34 cellular contexts compared by ENCODE assay signal in genomic region chr3:61632568-61633175, GRCh38.
DNase-seq lines count a peak whose midpoint lies in the region; TF ChIP-seq lines count a peak whose summit lies in the region.
"Had no signal": no experiment of that assay in that cellular context is flagged by ENCODE, and none has a peak within 500 bp of the region (broad histone marks: within the 10 kb centered on the region; RNA-seq: fewer than 3 reads in every experiment).

No MANE protein-coding gene starts in this region.

- in situ Hi-C loops in mammary epithelial cell (cut with MboI; ENCODE audit: low sequenced_read_pairs in 2 of 2): no loop called here
- in situ Hi-C loops in GM23248 (cut with MboI): no loop called here

- no peaks in the 10 kb centered on the region for H4K20me1 ChIP-seq in mammary epithelial cell (ENCODE audit: insufficient read depth, low read length)
- no peaks in the 10 kb centered on the region for H4K20me1 ChIP-seq in GM23248 (ENCODE audit: insufficient read depth)

- H3K36me3 Mint-ChIP-seq in MCF 10A (ENCODE audit: insufficient read depth, unreplicated experiment): peaks cover 7% of the 10 kb centered on the region
- H3K36me3 Mint-ChIP-seq: CD14-positive monocyte; natural killer cell treated with Interleukin-12 subunit alpha and Interleukin-12 subunit beta and Interleukin-15 and Interleukin-18, amount 100 ng/mL, for 72 hours had no signal

- H3K27ac ChIP-seq in mammary epithelial cell (ENCODE audit: insufficient read depth, low read depth, low read length): no peak overlapping the region
- H3K27ac ChIP-seq in GM23248: no peak overlapping the region
- H3K27ac ChIP-seq: adrenal gland, body of pancreas, heart right ventricle, Peyer's patch, psoas muscle, stomach, thyroid gland, VCaP had no signal

- no peaks in the 10 kb centered on the region for H3K9me3 Mint-ChIP-seq in MCF 10A (ENCODE audit: unreplicated experiment)
- H3K9me3 Mint-ChIP-seq: activated naive CD4-positive, alpha-beta T cell treated with anti-CD3 and anti-CD28 coated beads for 36 hours; HFFc6; natural killer cell treated with Interleukin-12 subunit alpha and Interleukin-12 subunit beta and Interleukin-15 and Interleukin-18, amount 100 ng/mL, for 72 hours had no signal

- no peak overlapping the region for H3K4me2 ChIP-seq in mammary epithelial cell (ENCODE audit: insufficient read depth, low read depth, low read length)
- no peak overlapping the region for H3K4me2 ChIP-seq in GM23248 (ENCODE audit: unreplicated experiment)

- CTCF ChIA-PET in MCF 10A (lab: Yijun Ruan, JAX): interaction anchor here (0.9 to 1.7 kb wide), 2 partner anchors 10 to 26 kb away, joined by 3 to 6 read pairs; no protein-coding TSS in a partner anchor
- CTCF ChIA-PET in mammary epithelial cell (lab: Charles Lee; ENCODE audit: low non-redundant PET): no interaction called here

- H3K4me3 ChIP-seq in mammary epithelial cell (replicated peaks in 1 of 3; ENCODE audit: insufficient read depth in 1 of 3, low read depth in 2 of 3, low read length in 3 of 3): no peak overlapping the region
- no peak overlapping the region for H3K4me3 ChIP-seq in fibroblast of villous mesenchyme (ENCODE audit: low read depth, low read length)
- no peak overlapping the region for H3K4me3 ChIP-seq in GM23248
- H3K4me3 ChIP-seq: adrenal gland, body of pancreas, heart right ventricle, Peyer's patch, psoas muscle, stomach, thyroid gland had no signal

- H3K4me1 ChIP-seq in mammary epithelial cell (ENCODE audit: insufficient read depth, low read length) (peaks cover 19% of the 10 kb centered on the region), GM23248 (ENCODE audit: insufficient read depth) (peaks cover 36% of the 10 kb centered on the region)

- BruUV-seq in MCF 10A (replicated peaks; lab: Mats Ljungman, UMichigan): no TSS peak
- no TSS peak for BruUV-seq in mammary epithelial cell (replicated peaks; lab: Mats Ljungman, UMichigan)

- no peak for TF ChIP-seq CTCF in MCF 10A (IDR thresholded peaks at IDR 0.05; ENCODE audit: unreplicated experiment)
- no peak for TF ChIP-seq CTCF in mammary epithelial cell (conservative IDR thresholded peaks at IDR 0.05 in 1 of 2, IDR thresholded peaks at IDR 0.05 in 1 of 2; ENCODE audit: extremely low read depth in 1 of 2, insufficient read depth in 1 of 2, low read depth in 1 of 2, low read length in 2 of 2)
- TF ChIP-seq CTCF in fibroblast of villous mesenchyme (IDR thresholded peaks at IDR 0.05; ENCODE audit: insufficient read depth, low read depth, low read length): no peak

- POLR2A ChIA-PET in MCF 10A (lab: Yijun Ruan, JAX): interaction anchor here (0.6 to 1.8 kb wide), 2 partner anchors 17 to 889 kb away, joined by 3 to 6 read pairs; no protein-coding TSS in a partner anchor

- H3K9me3 ChIP-seq in mammary epithelial cell (replicated peaks; ENCODE audit: insufficient read depth, low read length): no peaks in the 10 kb centered on the region
- H3K9me3 ChIP-seq in GM23248 (ENCODE audit: low read depth): no peaks in the 10 kb centered on the region
- H3K9me3 ChIP-seq: adrenal gland, body of pancreas, Caco-2, Peyer's patch, psoas muscle, stomach, thyroid gland had no signal

- H3K36me3 ChIP-seq in mammary epithelial cell (ENCODE audit: insufficient read depth, low read length): no peaks in the 10 kb centered on the region
- no peaks in the 10 kb centered on the region for H3K36me3 ChIP-seq in GM23248 (ENCODE audit: low read depth)
- H3K36me3 ChIP-seq: adrenal gland, heart right ventricle, Peyer's patch, stomach, thyroid gland had no signal

- no peak overlapping the region for H3K9ac ChIP-seq in mammary epithelial cell (ENCODE audit: insufficient read depth, low read length)
- no peak overlapping the region for H3K9ac ChIP-seq in GM23248

- WGBS in mammary epithelial cell (ENCODE audit: low coverage, missing lambda C conversion rate): 96% methylated on average over 2 of the region's 2 CpGs
- 96 to 98% methylated on average over 2 of the region's 2 CpGs for WGBS in GM23248 (ENCODE audit: low coverage in 1 of 2, low lambda C conversion rate in 2 of 2, missing lambda C conversion rate in 2 of 2), 2 experiments

- H3K27me3 ChIP-seq in mammary epithelial cell (ENCODE audit: insufficient read depth, low read length) (no peaks in the 10 kb centered on the region), GM23248 (replicated peaks; ENCODE audit: insufficient read depth) (no peaks in the 10 kb centered on the region)
- H3K27me3 ChIP-seq: adrenal gland, body of pancreas, heart right ventricle, Peyer's patch, stomach, thyroid gland had no signal

- H3K79me2 ChIP-seq in mammary epithelial cell (ENCODE audit: insufficient read depth, low read length): peaks cover 5% of the 10 kb centered on the region
- peaks cover 58% of the 10 kb centered on the region for H3K79me2 ChIP-seq in GM23248 (ENCODE audit: insufficient read depth)

- dilution Hi-C loops in mammary epithelial cell (cut with HindIII; ENCODE audit: low sequenced_read_pairs): no loop called here

- H3K4me3 Mint-ChIP-seq in MCF 10A (ENCODE audit: unreplicated experiment): no peak overlapping the region
- H3K4me3 Mint-ChIP-seq: activated CD8-positive, alpha-beta T cell treated with anti-CD3 and anti-CD28 coated beads, Interleukin-2, amount 10 ng/mL, durations not matched to agents 7 days and 5 days; activated naive CD4-positive, alpha-beta T cell treated with anti-CD3 and anti-CD28 coated beads for 36 hours; CD14-positive monocyte; HFFc6; natural killer cell treated with Interleukin-12 subunit alpha and Interleukin-12 subunit beta and Interleukin-15 and Interleukin-18, amount 100 ng/mL, for 72 hours had no signal

- DNase-seq in MCF 10A (ENCODE audit: unreplicated experiment) (peak; percentile 14), mammary epithelial cell (no peak), amniotic epithelial cell (ENCODE audit: low read depth) (peak; percentile 33), fibroblast of villous mesenchyme (ENCODE audit: low read depth) (peak; percentile 38), GM23248 (no peak), NCI-H774 (lab: John Stamatoyannopoulos, UW) (no peak), mesenteric fat pad (ENCODE audit: low spot score) (no peak), NCI-H128 (lab: John Stamatoyannopoulos, UW; ENCODE audit: unreplicated experiment) (no peak)
- DNase-seq: 8988T; activated CD4-positive, alpha-beta T cell treated with anti-CD3 and anti-CD28 coated beads for 4 hours; activated CD8-positive, alpha-beta T cell treated with anti-CD3 and anti-CD28 coated beads, Interleukin-2, amount 10 ng/mL, durations not matched to agents 7 days and 5 days; activated naive CD4-positive, alpha-beta T cell treated with anti-CD3 and anti-CD28 coated beads for 36 hours; adrenal gland; body of pancreas; Caco-2; DMS53; foreskin melanocyte; GDM1; heart right ventricle; HFFc6; kidney glomerular epithelial cell; NCI-H1105; NCI-H2029; Peyer's patch; psoas muscle; SIG-M5; stimulated activated CD4-positive, alpha-beta T cell treated with anti-CD3 and anti-CD28 coated beads, Interleukin-12 subunit alpha, Interleukin-12 subunit beta, amount 100 ng/mL, for 4 hours; stimulated activated CD4-positive, alpha-beta T cell treated with anti-CD3 and anti-CD28 coated beads, Interleukin-2, amount 100 ng/mL, for 48 hours; stomach; T1000; thyroid gland had no signal

- H2AFZ ChIP-seq in mammary epithelial cell (ENCODE audit: low read depth, low read length) (no peak overlapping the region), GM23248 (no peak overlapping the region)

- no peak overlapping the region for H3K27ac Mint-ChIP-seq in MCF 10A (ENCODE audit: low read depth, unreplicated experiment)
- H3K27ac Mint-ChIP-seq: activated CD8-positive, alpha-beta T cell treated with anti-CD3 and anti-CD28 coated beads, Interleukin-2, amount 10 ng/mL, durations not matched to agents 7 days and 5 days; activated naive CD4-positive, alpha-beta T cell treated with anti-CD3 and anti-CD28 coated beads for 36 hours; CD14-positive monocyte; HFFc6; natural killer cell treated with Interleukin-12 subunit alpha and Interleukin-12 subunit beta and Interleukin-15 and Interleukin-18, amount 100 ng/mL, for 72 hours had no signal

- peaks cover 40% of the 10 kb centered on the region for H3K4me1 Mint-ChIP-seq in MCF 10A (ENCODE audit: insufficient read depth, unreplicated experiment)
- H3K4me1 Mint-ChIP-seq: CD14-positive monocyte had no signal

- no peaks in the 10 kb centered on the region for H3K9me2 ChIP-seq in GM23248 (ENCODE audit: insufficient read depth)

- H3F3A ChIP-seq in GM23248 (ENCODE audit: insufficient read depth): peaks cover 29% of the 10 kb centered on the region

- no peaks in the 10 kb centered on the region for H3K27me3 Mint-ChIP-seq in MCF 10A (ENCODE audit: insufficient read depth, unreplicated experiment)

- intact Hi-C loops in MCF 10A (cut with micrococcal nuclease): no loop called here
- intact Hi-C loops in mammary epithelial cell (cut with micrococcal nuclease): no loop called here

Comparison
In these comparisons a context has a peak if more than half of its experiments do, and no peak if none do; other contexts are left out.
1. DNase-seq: peak in MCF 10A (single experiment), amniotic epithelial cell (single experiment) and fibroblast of villous mesenchyme (single experiment); none in mammary epithelial cell (single experiment), GM23248 (single experiment), NCI-H774 (single experiment), mesenteric fat pad (single experiment) and NCI-H128 (single experiment).